ENCODE assay signal across 1 cellular context in genomic region chr6:33249732-33250625, GRCh38.
TF ChIP-seq lines count a peak whose summit lies in the region.

No MANE protein-coding gene starts in this region.

TF ChIP-seq in K562, 482 proteins besides CTCF, POLR2A, EP300 and RAD21 (continues in another document):
- 0 out of 2 replicates have a peak, but pooled peaks have one; percentile 14 for TF ChIP-seq ZNF133 (CRISPR knock-in tag; IDR thresholded peaks at IDR 0.05)
- TF ChIP-seq, protein P1, sequence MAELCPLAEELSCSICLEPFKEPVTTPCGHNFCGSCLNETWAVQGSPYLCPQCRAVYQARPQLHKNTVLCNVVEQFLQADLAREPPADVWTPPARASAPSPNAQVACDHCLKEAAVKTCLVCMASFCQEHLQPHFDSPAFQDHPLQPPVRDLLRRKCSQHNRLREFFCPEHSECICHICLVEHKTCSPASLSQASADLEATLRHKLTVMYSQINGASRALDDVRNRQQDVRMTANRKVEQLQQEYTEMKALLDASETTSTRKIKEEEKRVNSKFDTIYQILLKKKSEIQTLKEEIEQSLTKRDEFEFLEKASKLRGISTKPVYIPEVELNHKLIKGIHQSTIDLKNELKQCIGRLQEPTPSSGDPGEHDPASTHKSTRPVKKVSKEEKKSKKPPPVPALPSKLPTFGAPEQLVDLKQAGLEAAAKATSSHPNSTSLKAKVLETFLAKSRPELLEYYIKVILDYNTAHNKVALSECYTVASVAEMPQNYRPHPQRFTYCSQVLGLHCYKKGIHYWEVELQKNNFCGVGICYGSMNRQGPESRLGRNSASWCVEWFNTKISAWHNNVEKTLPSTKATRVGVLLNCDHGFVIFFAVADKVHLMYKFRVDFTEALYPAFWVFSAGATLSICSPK (IDR thresholded peaks at IDR 0.05; ENCODE audit: borderline replicate concordance) = peak; percentile 70; the same call in 1 of the 2 replicates
- TF ChIP-seq NR2F6 (CRISPR knock-in tag; IDR thresholded peaks at IDR 0.05) = 0 out of 2 replicates have a peak, but pooled peaks have one; percentile 52
- TF ChIP-seq POLR2B (IDR thresholded peaks at IDR 0.05; ENCODE audit: low read depth, partially characterized antibody) = peak; percentile 10
- TF ChIP-seq RFX1 (IDR thresholded peaks at IDR 0.05) = no peak
- TF ChIP-seq ZNF766 (CRISPR knock-in tag; conservative IDR thresholded peaks at IDR 0.05) = no peak
- peak; percentile 5; the same call in 1 of the 2 replicates for TF ChIP-seq DPF2 (IDR thresholded peaks at IDR 0.05)
- TF ChIP-seq ZNF124 (CRISPR knock-in tag; IDR thresholded peaks at IDR 0.05) = no peak
- TF ChIP-seq, protein P2, sequence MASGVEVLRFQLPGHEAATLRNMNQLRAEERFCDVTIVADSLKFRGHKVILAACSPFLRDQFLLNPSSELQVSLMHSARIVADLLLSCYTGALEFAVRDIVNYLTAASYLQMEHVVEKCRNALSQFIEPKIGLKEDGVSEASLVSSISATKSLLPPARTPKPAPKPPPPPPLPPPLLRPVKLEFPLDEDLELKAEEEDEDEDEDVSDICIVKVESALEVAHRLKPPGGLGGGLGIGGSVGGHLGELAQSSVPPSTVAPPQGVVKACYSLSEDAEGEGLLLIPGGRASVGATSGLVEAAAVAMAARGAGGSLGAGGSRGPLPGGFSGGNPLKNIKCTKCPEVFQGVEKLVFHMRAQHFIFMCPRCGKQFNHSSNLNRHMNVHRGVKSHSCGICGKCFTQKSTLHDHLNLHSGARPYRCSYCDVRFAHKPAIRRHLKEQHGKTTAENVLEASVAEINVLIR (CRISPR knock-in tag; IDR thresholded peaks at IDR 0.05) = no peak
- TF ChIP-seq PHB2 (IDR thresholded peaks at IDR 0.05; ENCODE audit: low read depth) = 0 out of 2 replicates have a peak, but pooled peaks have one; percentile 18
- peak; percentile 8; the same call in 1 of the 2 replicates for TF ChIP-seq ZSCAN32 (CRISPR knock-in tag; IDR thresholded peaks at IDR 0.05)
- no peak for TF ChIP-seq TAL1 (IDR thresholded peaks at IDR 0.05)
- 0 out of 2 replicates have a peak, but pooled peaks have one; percentile 4 for TF ChIP-seq ZNF445 (CRISPR knock-in tag; IDR thresholded peaks at IDR 0.05; ENCODE audit: low read depth)
- TF ChIP-seq TOE1 (IDR thresholded peaks at IDR 0.05; ENCODE audit: borderline replicate concordance) = no peak; the same call in 1 of the 2 replicates
- TF ChIP-seq TOE1 (CRISPR knock-in tag; IDR thresholded peaks at IDR 0.05; ENCODE audit: borderline replicate concordance, low read depth) = no peak
- TF ChIP-seq ZKSCAN8 (CRISPR knock-in tag; IDR thresholded peaks at IDR 0.05) = no peak
- TF ChIP-seq, protein P3, sequence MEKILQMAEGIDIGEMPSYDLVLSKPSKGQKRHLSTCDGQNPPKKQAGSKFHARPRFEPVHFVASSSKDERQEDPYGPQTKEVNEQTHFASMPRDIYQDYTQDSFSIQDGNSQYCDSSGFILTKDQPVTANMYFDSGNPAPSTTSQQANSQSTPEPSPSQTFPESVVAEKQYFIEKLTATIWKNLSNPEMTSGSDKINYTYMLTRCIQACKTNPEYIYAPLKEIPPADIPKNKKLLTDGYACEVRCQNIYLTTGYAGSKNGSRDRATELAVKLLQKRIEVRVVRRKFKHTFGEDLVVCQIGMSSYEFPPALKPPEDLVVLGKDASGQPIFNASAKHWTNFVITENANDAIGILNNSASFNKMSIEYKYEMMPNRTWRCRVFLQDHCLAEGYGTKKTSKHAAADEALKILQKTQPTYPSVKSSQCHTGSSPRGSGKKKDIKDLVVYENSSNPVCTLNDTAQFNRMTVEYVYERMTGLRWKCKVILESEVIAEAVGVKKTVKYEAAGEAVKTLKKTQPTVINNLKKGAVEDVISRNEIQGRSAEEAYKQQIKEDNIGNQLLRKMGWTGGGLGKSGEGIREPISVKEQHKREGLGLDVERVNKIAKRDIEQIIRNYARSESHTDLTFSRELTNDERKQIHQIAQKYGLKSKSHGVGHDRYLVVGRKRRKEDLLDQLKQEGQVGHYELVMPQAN (IDR thresholded peaks at IDR 0.05; ENCODE audit: borderline replicate concordance) = peak; percentile 55; the same call in 1 of the 2 replicates
- TF ChIP-seq MIER1 (IDR thresholded peaks at IDR 0.05; ENCODE audit: low read depth) = 0 out of 2 replicates have a peak, but pooled peaks have one; percentile 24
- TF ChIP-seq SUPT5H (IDR thresholded peaks at IDR 0.05) = peak; percentile 17
- peak; percentile 47; the same call in 1 of the 2 replicates for TF ChIP-seq ZNF175 (CRISPR knock-in tag; IDR thresholded peaks at IDR 0.05; ENCODE audit: low read depth)
- TF ChIP-seq CEBPG (CRISPR knock-in tag; IDR thresholded peaks at IDR 0.05) = no peak
- TF ChIP-seq CEBPG (tag; conservative IDR thresholded peaks at IDR 0.05 in 1 of 2, IDR thresholded peaks at IDR 0.05 in 1 of 2) = no peak
- peak; percentile 39; the same call in 1 of the 2 replicates for TF ChIP-seq ZNF764 (CRISPR knock-in tag; IDR thresholded peaks at IDR 0.05; ENCODE audit: low read depth)
- no peak for TF ChIP-seq TAF15 (IDR thresholded peaks at IDR 0.05; ENCODE audit: low read depth, low read length)
- no peak for TF ChIP-seq ZNF511 (CRISPR knock-in tag; IDR thresholded peaks at IDR 0.05)
- TF ChIP-seq ZNF57 (CRISPR knock-in tag; IDR thresholded peaks at IDR 0.05) = peak; percentile 65; the same call in 1 of the 2 replicates
- TF ChIP-seq ZNF324 (CRISPR knock-in tag; IDR thresholded peaks at IDR 0.05) = 0 out of 2 replicates have a peak, but pooled peaks have one; percentile 28
- TF ChIP-seq NR2C2 (CRISPR knock-in tag; IDR thresholded peaks at IDR 0.05) = no peak; the same call in 1 of the 2 replicates
- TF ChIP-seq NR2C2 (tag; IDR thresholded peaks at IDR 0.05) = peak; percentile 86
- TF ChIP-seq, protein P4, sequence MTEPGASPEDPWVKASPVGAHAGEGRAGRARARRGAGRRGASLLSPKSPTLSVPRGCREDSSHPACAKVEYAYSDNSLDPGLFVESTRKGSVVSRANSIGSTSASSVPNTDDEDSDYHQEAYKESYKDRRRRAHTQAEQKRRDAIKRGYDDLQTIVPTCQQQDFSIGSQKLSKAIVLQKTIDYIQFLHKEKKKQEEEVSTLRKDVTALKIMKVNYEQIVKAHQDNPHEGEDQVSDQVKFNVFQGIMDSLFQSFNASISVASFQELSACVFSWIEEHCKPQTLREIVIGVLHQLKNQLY (CRISPR knock-in tag; conservative IDR thresholded peaks at IDR 0.05) = peak in 1 of 2 experiments; percentile 89; a peak in 1 of 4 replicates
- TF ChIP-seq ZBTB9 (CRISPR knock-in tag; IDR thresholded peaks at IDR 0.05) = 0 out of 2 replicates have a peak, but pooled peaks have one; percentile 60
- TF ChIP-seq SMARCA4 (IDR thresholded peaks at IDR 0.05) = peak; percentile 42; the same call in 1 of the 2 replicates
- TF ChIP-seq SNIP1 (IDR thresholded peaks at IDR 0.05; ENCODE audit: low read depth) = 0 out of 2 replicates have a peak, but pooled peaks have one; percentile 12
- no peak for TF ChIP-seq RBM22 (IDR thresholded peaks at IDR 0.05; ENCODE audit: low read depth, low read length, poor library complexity, severe bottlenecking)
- TF ChIP-seq ETV6 (IDR thresholded peaks at IDR 0.05; ENCODE audit: borderline replicate concordance in 1 of 2, low read depth in 2 of 2, low read length in 1 of 2) = no peak
- TF ChIP-seq ETV6 (CRISPR knock-in tag; IDR thresholded peaks at IDR 0.05; ENCODE audit: borderline replicate concordance) = no peak
- TF ChIP-seq EP400 (IDR thresholded peaks at IDR 0.05) = 0 out of 2 replicates have a peak, but pooled peaks have one; percentile 3
- TF ChIP-seq ZBTB17 (CRISPR knock-in tag; IDR thresholded peaks at IDR 0.05) = peak; percentile 75
- TF ChIP-seq PKNOX1 (IDR thresholded peaks at IDR 0.05) = no peak
- TF ChIP-seq SMARCC2 (IDR thresholded peaks at IDR 0.05; ENCODE audit: low read depth) = peak; percentile 63; the same call in 1 of the 2 replicates
- peak; percentile 51; the same call in 1 of the 2 replicates for TF ChIP-seq ARID2 (IDR thresholded peaks at IDR 0.05)
- TF ChIP-seq, protein P5, sequence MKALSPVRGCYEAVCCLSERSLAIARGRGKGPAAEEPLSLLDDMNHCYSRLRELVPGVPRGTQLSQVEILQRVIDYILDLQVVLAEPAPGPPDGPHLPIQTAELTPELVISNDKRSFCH (CRISPR knock-in tag; IDR thresholded peaks at IDR 0.05) = no peak
- TF ChIP-seq, protein P5 (tag; IDR thresholded peaks at IDR 0.05) = peak; percentile 69; the same call in 1 of the 2 replicates
- no peak for TF ChIP-seq HDAC3 (IDR thresholded peaks at IDR 0.05; ENCODE audit: borderline replicate concordance, partially characterized antibody)
- no peak for TF ChIP-seq ETV5 (CRISPR knock-in tag; IDR thresholded peaks at IDR 0.05; ENCODE audit: low read depth)
- no peak for TF ChIP-seq MTA2 (IDR thresholded peaks at IDR 0.05; ENCODE audit: low read depth)
- peak; percentile 37; the same call in 1 of the 2 replicates for TF ChIP-seq ELF4 (CRISPR knock-in tag; IDR thresholded peaks at IDR 0.05)
- no peak for TF ChIP-seq STAT5B (CRISPR knock-in tag; IDR thresholded peaks at IDR 0.05)
- no peak for TF ChIP-seq BRCA1 (IDR thresholded peaks at IDR 0.05)
- no peak for TF ChIP-seq BRCA1 (CRISPR knock-in tag; IDR thresholded peaks at IDR 0.05)
- peak; percentile 74; the same call in 1 of the 2 replicates for TF ChIP-seq ZNF165 (CRISPR knock-in tag; IDR thresholded peaks at IDR 0.05; ENCODE audit: borderline replicate concordance)
- TF ChIP-seq FOSL1 (tag; conservative IDR thresholded peaks at IDR 0.05) = 0 out of 2 replicates have a peak, but pooled peaks have one; percentile 2
- 0 out of 2 replicates have a peak, but pooled peaks have one; percentile 54 for TF ChIP-seq ZBTB7A (IDR thresholded peaks at IDR 0.05; ENCODE audit: borderline replicate concordance, control insufficient read depth, low read depth, low read length)
- 0 out of 2 replicates have a peak, but pooled peaks have one; percentile 43 for TF ChIP-seq ATF6 (CRISPR knock-in tag; IDR thresholded peaks at IDR 0.05)
- TF ChIP-seq ARID3B (CRISPR knock-in tag; IDR thresholded peaks at IDR 0.05; ENCODE audit: borderline replicate concordance) = 0 out of 2 replicates have a peak, but pooled peaks have one; percentile 14
- TF ChIP-seq, protein P6, sequence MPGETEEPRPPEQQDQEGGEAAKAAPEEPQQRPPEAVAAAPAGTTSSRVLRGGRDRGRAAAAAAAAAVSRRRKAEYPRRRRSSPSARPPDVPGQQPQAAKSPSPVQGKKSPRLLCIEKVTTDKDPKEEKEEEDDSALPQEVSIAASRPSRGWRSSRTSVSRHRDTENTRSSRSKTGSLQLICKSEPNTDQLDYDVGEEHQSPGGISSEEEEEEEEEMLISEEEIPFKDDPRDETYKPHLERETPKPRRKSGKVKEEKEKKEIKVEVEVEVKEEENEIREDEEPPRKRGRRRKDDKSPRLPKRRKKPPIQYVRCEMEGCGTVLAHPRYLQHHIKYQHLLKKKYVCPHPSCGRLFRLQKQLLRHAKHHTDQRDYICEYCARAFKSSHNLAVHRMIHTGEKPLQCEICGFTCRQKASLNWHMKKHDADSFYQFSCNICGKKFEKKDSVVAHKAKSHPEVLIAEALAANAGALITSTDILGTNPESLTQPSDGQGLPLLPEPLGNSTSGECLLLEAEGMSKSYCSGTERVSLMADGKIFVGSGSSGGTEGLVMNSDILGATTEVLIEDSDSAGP (CRISPR knock-in tag; IDR thresholded peaks at IDR 0.05) = 0 out of 2 replicates have a peak, but pooled peaks have one; percentile 47
- TF ChIP-seq OTX1 (CRISPR knock-in tag; IDR thresholded peaks at IDR 0.05) = no peak
